ENCODE assay signal across 8 cellular contexts in genomic region chr18:21914739-21915319, GRCh38.
DNase-seq lines count a peak whose midpoint lies in the region; TF ChIP-seq lines count a peak whose summit lies in the region.

No MANE protein-coding gene starts in this region.

- TF ChIP-seq CTCF in chondrocyte (IDR thresholded peaks at IDR 0.05): peak; percentile 82

- H3K4me3 Mint-ChIP-seq in chondrocyte (ENCODE audit: unreplicated experiment): no peak overlapping the region

- H3K36me3 Mint-ChIP-seq in chondrocyte (ENCODE audit: low read depth): no peaks in the 10 kb centered on the region

- H3K27me3 Mint-ChIP-seq in chondrocyte (ENCODE audit: low read depth): peaks cover 21% of the 10 kb centered on the region

- no peak overlapping the region for H3K27ac Mint-ChIP-seq in chondrocyte (ENCODE audit: unreplicated experiment)

- no peaks in the 10 kb centered on the region for H3K4me1 Mint-ChIP-seq in chondrocyte (ENCODE audit: low read depth)

- peak; percentile 6 for DNase-seq in DMS153 (lab: John Stamatoyannopoulos, UW)
- no peak for DNase-seq in DMS153 treated with DMSO at 0.1 percent for 48 hours (lab: John Stamatoyannopoulos, UW; ENCODE audit: unreplicated experiment)
- DNase-seq in NCI-H1930 (lab: John Stamatoyannopoulos, UW): peak; percentile 30 to 50
- DNase-seq in chondrocyte (ENCODE audit: low spot score): no peak
- peak; percentile 14 for DNase-seq in myocyte (ENCODE audit: low read depth)
- no peak for DNase-seq in DMS79 (lab: John Stamatoyannopoulos, UW)
- no peak for DNase-seq in activated CD4-positive, alpha-beta T cell treated with anti-CD3 and anti-CD28 coated beads for 48 hours
- DNase-seq in activated naive CD4-positive, alpha-beta T cell treated with anti-CD3 and anti-CD28 coated beads, Interleukin-2, amount 50 U/mL, for 16 hours: no peak

- peaks cover 14% of the 10 kb centered on the region for H3K9me3 Mint-ChIP-seq in chondrocyte (ENCODE audit: low read depth)

Comparison
In these comparisons a context has a peak if more than half of its experiments do, and no peak if none do; other contexts are left out.
1. DNase-seq: peak in DMS153 (single experiment), NCI-H1930 (2 of 2) and myocyte (single experiment); none in DMS153 treated with DMSO at 0.1 percent for 48 hours (single experiment), chondrocyte (single experiment), DMS79 (single experiment), activated CD4-positive, alpha-beta T cell treated with anti-CD3 and anti-CD28 coated beads for 48 hours (single experiment) and activated naive CD4-positive, alpha-beta T cell treated with anti-CD3 and anti-CD28 coated beads, Interleukin-2, amount 50 U/mL, for 16 hours (single experiment).